Comparison of ENCODE assay signal across 9 cellular contexts in genomic region chr6:30883476-30883742, GRCh38. TPM values are rescaled to one million over a fixed set of nuclear protein-coding genes. Genes with fewer than 3 reads are reported as not detected.
DNase-seq lines count a peak whose midpoint lies in the region; ATAC-seq and TF ChIP-seq lines count a peak whose summit lies in the region.
"Had no signal": no experiment of that assay in that cellular context is flagged by ENCODE, and none has a peak within 500 bp of the region (broad histone marks: within the 10 kb centered on the region; RNA-seq: fewer than 3 reads in every experiment).

No MANE protein-coding gene starts in this region.

- peaks cover 18% of the 10 kb centered on the region for H3K27me3 Mint-ChIP-seq in T-helper 1 cell treated with Interleukin-12 subunit alpha and Interleukin-12 subunit beta and Interleukin-4 antibody, amounts not matched to agents 30 μg/mL and 1 μg/mL, for 36 hours (ENCODE audit: low read depth)
- H3K27me3 Mint-ChIP-seq in activated naive CD8-positive, alpha-beta T cell treated with anti-CD3 and anti-CD28 coated beads, Interleukin-2, amount 50 U/mL, for 24 hours = no peaks in the 10 kb centered on the region

- H3K4me3 Mint-ChIP-seq in T-helper 1 cell treated with Interleukin-12 subunit alpha and Interleukin-12 subunit beta and Interleukin-4 antibody, amounts not matched to agents 30 μg/mL and 1 μg/mL, for 36 hours = peak overlapping the region; percentile 87
- H3K4me3 Mint-ChIP-seq in activated naive CD8-positive, alpha-beta T cell treated with anti-CD3 and anti-CD28 coated beads, Interleukin-2, amount 50 U/mL, for 24 hours = peak overlapping the region; percentile 72

- H3F3A ChIP-seq in MM.1S (ENCODE audit: insufficient read depth, low read length) = no peaks in the 10 kb centered on the region

- H3K9me2 ChIP-seq in MM.1S (replicated peaks; ENCODE audit: insufficient read depth, low read length) = no peaks in the 10 kb centered on the region

- no peaks in the 10 kb centered on the region for H3K36me3 ChIP-seq in MM.1S (replicated peaks; ENCODE audit: insufficient read depth, low read length)

- no peaks in the 10 kb centered on the region for H3K9me3 Mint-ChIP-seq in T-helper 1 cell treated with Interleukin-12 subunit alpha and Interleukin-12 subunit beta and Interleukin-4 antibody, amounts not matched to agents 30 μg/mL and 1 μg/mL, for 36 hours
- no peaks in the 10 kb centered on the region for H3K9me3 Mint-ChIP-seq in activated naive CD8-positive, alpha-beta T cell treated with anti-CD3 and anti-CD28 coated beads, Interleukin-2, amount 50 U/mL, for 24 hours

- no peaks in the 10 kb centered on the region for H3K79me2 ChIP-seq in MM.1S (ENCODE audit: low read length)

- peaks cover 53% of the 10 kb centered on the region for H3K27me3 ChIP-seq in MM.1S (replicated peaks; ENCODE audit: insufficient read depth, low read length)

- DNase-seq in T-helper 1 cell (no peak), left colon (no peak), substantia nigra (lab: John Stamatoyannopoulos, UW) (peak in 2 of 49 donors; percentile 26 to 37), MM.1S (no peak)
- no peak for DNase-seq in activated naive CD8-positive, alpha-beta T cell treated with anti-CD3 and anti-CD28 coated beads, Interleukin-2, amount 50 U/mL, for 24 hours
- no peak for DNase-seq in effector CD4-positive, alpha-beta T cell
- DNase-seq: MV-4-11 had no signal

- ATAC-seq in activated naive CD8-positive, alpha-beta T cell treated with anti-CD3 and anti-CD28 coated beads, Interleukin-2, amount 50 U/mL, for 24 hours = no peak
- ATAC-seq in left colon (peak; percentile 0), GM18907 (IDR thresholded peaks at IDR 0.05; ENCODE audit: unreplicated experiment) (no peak)

- peaks cover 6% of the 10 kb centered on the region for H3K36me3 Mint-ChIP-seq in T-helper 1 cell treated with Interleukin-12 subunit alpha and Interleukin-12 subunit beta and Interleukin-4 antibody, amounts not matched to agents 30 μg/mL and 1 μg/mL, for 36 hours (ENCODE audit: low read depth)
- H3K36me3 Mint-ChIP-seq in activated naive CD8-positive, alpha-beta T cell treated with anti-CD3 and anti-CD28 coated beads, Interleukin-2, amount 50 U/mL, for 24 hours (ENCODE audit: low read depth) = no peaks in the 10 kb centered on the region

- no peaks in the 10 kb centered on the region for H4K20me1 ChIP-seq in MM.1S (ENCODE audit: insufficient read depth, low read length)

- no peak overlapping the region for H3K4me3 ChIP-seq in MM.1S (ENCODE audit: low read length)

- H2AFZ ChIP-seq in MM.1S (ENCODE audit: low read length) = no peak overlapping the region

- no peak overlapping the region for H3K4me2 ChIP-seq in MM.1S (ENCODE audit: low read depth, low read length)

- peaks cover 27% of the 10 kb centered on the region for H3K4me1 Mint-ChIP-seq in T-helper 1 cell treated with Interleukin-12 subunit alpha and Interleukin-12 subunit beta and Interleukin-4 antibody, amounts not matched to agents 30 μg/mL and 1 μg/mL, for 36 hours (ENCODE audit: low read depth)
- peaks cover 47% of the 10 kb centered on the region for H3K4me1 Mint-ChIP-seq in activated naive CD8-positive, alpha-beta T cell treated with anti-CD3 and anti-CD28 coated beads, Interleukin-2, amount 50 U/mL, for 24 hours

- H3K27ac ChIP-seq in substantia nigra (ENCODE audit: low read depth, low read length, poor library complexity, severe bottlenecking) (peak overlapping the region; percentile 99), MM.1S (ENCODE audit: low read length) (no peak overlapping the region)

- H3K9ac ChIP-seq in MM.1S (ENCODE audit: low read length) = no peak overlapping the region

- intact Hi-C loops in left colon (cut with DNase I, micrococcal nuclease) = loop anchor here in 1 of 2 donors (10.0 kb wide), 1 partner anchor 209 kb away; the partner anchor contains the start of gene DHX16

- TF ChIP-seq CTCF in MM.1S (IDR thresholded peaks at IDR 0.05; ENCODE audit: low read length) = no peak

- H3K27ac Mint-ChIP-seq in T-helper 1 cell treated with Interleukin-12 subunit alpha and Interleukin-12 subunit beta and Interleukin-4 antibody, amounts not matched to agents 30 μg/mL and 1 μg/mL, for 36 hours = peak overlapping the region; percentile 16
- peak overlapping the region; percentile 69 for H3K27ac Mint-ChIP-seq in activated naive CD8-positive, alpha-beta T cell treated with anti-CD3 and anti-CD28 coated beads, Interleukin-2, amount 50 U/mL, for 24 hours

- H3K9me3 ChIP-seq in MM.1S (replicated peaks; ENCODE audit: insufficient read depth, low read length) = no peaks in the 10 kb centered on the region

- no peaks in the 10 kb centered on the region for H3K4me1 ChIP-seq in MM.1S (ENCODE audit: low read length)

RNA-seq across cellular contexts. Expression of gene DDR1, which starts 0.9 kb away (rescaled TPM):
- total RNA-seq in left colon = 100 to 1,000 TPM; 297 to 333 TPM

RNA-seq across cellular contexts. Expression of gene GTF2H4, which starts 24.6 kb away (rescaled TPM):
- 10 to 100 TPM; 18.3 to 34.4 TPM for total RNA-seq in left colon

RNA-seq across cellular contexts. Expression of gene VARS2, which starts 30.6 kb away (rescaled TPM):
- total RNA-seq in left colon = 10 to 100 TPM; 17.7 to 34.8 TPM

RNA-seq across cellular contexts. Expression of gene SFTA2, which starts 48.6 kb away (rescaled TPM):
- not detected for total RNA-seq in left colon

RNA-seq across cellular contexts. Expression of gene MUCL3, which starts 57.4 kb away (rescaled TPM):
- not detected for total RNA-seq in left colon
